Comparison of ENCODE assay signal across 8 cellular contexts in the genomic region with DNA sequence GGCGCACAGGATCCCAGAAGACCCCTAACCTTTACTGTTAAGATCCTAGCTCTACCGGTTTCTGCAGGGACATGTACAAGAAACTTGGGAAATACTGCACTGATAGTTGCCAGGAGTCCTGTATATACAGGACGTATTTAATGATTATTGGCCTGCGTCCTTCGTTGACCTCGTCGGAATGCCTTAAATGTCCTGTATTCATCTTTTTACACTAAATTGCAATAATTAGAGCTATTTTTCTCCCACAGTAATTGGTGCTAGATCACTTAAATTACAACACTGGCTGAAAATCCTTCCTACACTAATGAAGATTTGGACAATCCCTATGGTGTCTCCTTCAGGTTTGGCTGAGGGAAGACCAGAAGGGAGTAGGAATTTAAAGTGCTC. TPM values are rescaled to one million over a fixed set of nuclear protein-coding genes. Genes with fewer than 3 reads are reported as not detected.
DNase-seq lines count a peak whose midpoint lies in the region; ATAC-seq and TF ChIP-seq lines count a peak whose summit lies in the region.

No MANE protein-coding gene starts in this region.

- H3K27ac ChIP-seq in KMS-11 (no peak overlapping the region), colonic mucosa (peak overlapping the region; percentile 83)
- H3K27ac ChIP-seq in naive thymus-derived CD4-positive, alpha-beta T cell (ENCODE audit: low read depth, low read length): peak overlapping the region; percentile 70

- peaks cover 0 to 1% (median 0%) of the 10 kb centered on the region in 11 donors for H3K9me3 Mint-ChIP-seq in naive thymus-derived CD4-positive, alpha-beta T cell

- H3K27me3 Mint-ChIP-seq in naive thymus-derived CD4-positive, alpha-beta T cell: peaks cover 0 to 36% (median 0%) of the 10 kb centered on the region in 5 donors

- no peaks in the 10 kb centered on the region for H3K79me2 ChIP-seq in KMS-11 (ENCODE audit: insufficient read depth, low read depth)

- no peaks in the 10 kb centered on the region for H3K27me3 ChIP-seq in KMS-11 (ENCODE audit: insufficient read depth, low read depth)
- H3K27me3 ChIP-seq in colonic mucosa: peaks cover 17% of the 10 kb centered on the region
- no peaks in the 10 kb centered on the region for H3K27me3 ChIP-seq in naive thymus-derived CD4-positive, alpha-beta T cell (ENCODE audit: control insufficient read depth in 2 of 2, insufficient read depth in 2 of 2, low read length in 2 of 2)

- DNase-seq in AG04449 (ENCODE audit: low read depth, low spot score): no peak
- DNase-seq in colonic mucosa: no peak
- no peak for DNase-seq in naive thymus-derived CD4-positive, alpha-beta T cell
- DNase-seq in stimulated activated CD4-positive, alpha-beta T cell treated with anti-CD3 and anti-CD28 coated beads, Interleukin-1b, Interleukin-23, amount 100 ng/mL, for 48 hours: no peak

- H3K9ac ChIP-seq in KMS-11 (no peak overlapping the region), colonic mucosa (ENCODE audit: low read depth in 2 of 2, low read length in 2 of 2) (peak overlapping the region; percentile 40 to 73)

- peak overlapping the region; percentile 83 to 97 (median 92) for H3K27ac Mint-ChIP-seq in naive thymus-derived CD4-positive, alpha-beta T cell

- H3K9me3 ChIP-seq in colonic mucosa: no peaks in the 10 kb centered on the region
- H3K9me3 ChIP-seq in naive thymus-derived CD4-positive, alpha-beta T cell (ENCODE audit: control insufficient read depth in 2 of 3, low read length in 3 of 3): no peaks in the 10 kb centered on the region

- no peak for ATAC-seq in naive thymus-derived CD4-positive, alpha-beta T cell
- ATAC-seq in HG02759 (IDR thresholded peaks at IDR 0.05; ENCODE audit: unreplicated experiment): no peak
- ATAC-seq in GM21367 (IDR thresholded peaks at IDR 0.05; ENCODE audit: unreplicated experiment): no peak
- ATAC-seq in GM21723 (IDR thresholded peaks at IDR 0.05; ENCODE audit: unreplicated experiment): no peak

- H2AFZ ChIP-seq in KMS-11 (ENCODE audit: low read depth): peak overlapping the region; percentile 97

- H3K4me3 Mint-ChIP-seq in naive thymus-derived CD4-positive, alpha-beta T cell: peak overlapping the region; percentile 94 to 100 (median 97)

- CTCF ChIA-PET in AG04449 (lab: Yijun Ruan, JAX): interaction anchor here (0.7 to 1.6 kb wide), 3 partner anchors 10 to 206 kb away, joined by 3 to 4 read pairs (median 3); no protein-coding TSS in a partner anchor
- CTCF ChIA-PET in naive thymus-derived CD4-positive, alpha-beta T cell (lab: Charles Lee): interaction anchor here (0.6 to 0.7 kb wide), 2 partner anchors 575 to 589 kb away, joined by 4 read pairs; no protein-coding TSS in a partner anchor

- H3K4me3 ChIP-seq in AG04449 (ENCODE audit: low read depth, low read length): peak overlapping the region; percentile 81
- H3K4me3 ChIP-seq in KMS-11 (IDR thresholded peaks at IDR 0.05; ENCODE audit: insufficient read depth, low read depth, low read length): no peak overlapping the region
- H3K4me3 ChIP-seq in colonic mucosa: peak overlapping the region; percentile 53
- peak overlapping the region; percentile 90 for H3K4me3 ChIP-seq in naive thymus-derived CD4-positive, alpha-beta T cell (ENCODE audit: low read length)

- POLR2A ChIA-PET in AG04449 (lab: Yijun Ruan, JAX): no interaction called here
- POLR2A ChIA-PET in naive thymus-derived CD4-positive, alpha-beta T cell (lab: Charles Lee): interaction anchor here (0.6 to 1.9 kb wide), 5 partner anchors 9 to 1961 kb away, joined by 3 to 7 read pairs (median 5); a partner anchor contains a TSS

- H3K4me2 ChIP-seq in KMS-11: peak overlapping the region; percentile 99

- intact Hi-C loops in colonic mucosa (cut with DNase I): no loop called here
- intact Hi-C loops in naive thymus-derived CD4-positive, alpha-beta T cell (cut with micrococcal nuclease): loop anchor here (1.0 to 10.0 kb wide), 13 partner anchors 12 to 1306 kb away; a partner anchor contains a TSS

- peaks cover 19 to 35% (median 29%) of the 10 kb centered on the region in 7 donors for H3K4me1 Mint-ChIP-seq in naive thymus-derived CD4-positive, alpha-beta T cell

- H3K4me1 ChIP-seq in KMS-11 (ENCODE audit: low read depth, poor library complexity, severe bottlenecking) (no peaks in the 10 kb centered on the region), colonic mucosa (peaks cover 4% of the 10 kb centered on the region)
- H3K4me1 ChIP-seq in naive thymus-derived CD4-positive, alpha-beta T cell (ENCODE audit: control insufficient read depth in 2 of 2, insufficient read depth in 2 of 2, low read length in 2 of 2): no peaks in the 10 kb centered on the region

- TF ChIP-seq CTCF in AG04449 (IDR thresholded peaks at IDR 0.05; ENCODE audit: insufficient read depth, low read length, missing control alignments): no peak
- no peak for TF ChIP-seq CTCF in KMS-11 (conservative IDR thresholded peaks at IDR 0.05; ENCODE audit: low read depth, low read length)
- TF ChIP-seq CTCF in colonic mucosa (IDR thresholded peaks at IDR 0.05): no peak

- H3K36me3 ChIP-seq in KMS-11 (ENCODE audit: insufficient read depth) (no peaks in the 10 kb centered on the region), colonic mucosa (no peaks in the 10 kb centered on the region)
- no peaks in the 10 kb centered on the region for H3K36me3 ChIP-seq in naive thymus-derived CD4-positive, alpha-beta T cell (ENCODE audit: control insufficient read depth in 2 of 3, insufficient read depth in 3 of 3, low read length in 3 of 3)

- H3K36me3 Mint-ChIP-seq in naive thymus-derived CD4-positive, alpha-beta T cell: peaks cover 0 to 2% (median 0%) of the 10 kb centered on the region in 5 donors

- no peaks in the 10 kb centered on the region for H4K20me1 ChIP-seq in KMS-11 (ENCODE audit: insufficient read depth)

RNA-seq across cellular contexts. Expression of a gene that starts 0.8 kb away (rescaled TPM):
- 1 to 10 TPM; 1.2 to 4.0 TPM for total RNA-seq in colonic mucosa
- total RNA-seq in naive thymus-derived CD4-positive, alpha-beta T cell: 1 to 10 TPM; 2.4 to 8.8 (median 3.5) TPM
- 1 to 10 TPM in 1 of 2 donors, under 1 TPM in 1; 0.71 to 1.1 TPM for polyA plus RNA-seq in naive thymus-derived CD4-positive, alpha-beta T cell
